ENCODE assay signal across 32 cellular contexts in the genomic region with DNA sequence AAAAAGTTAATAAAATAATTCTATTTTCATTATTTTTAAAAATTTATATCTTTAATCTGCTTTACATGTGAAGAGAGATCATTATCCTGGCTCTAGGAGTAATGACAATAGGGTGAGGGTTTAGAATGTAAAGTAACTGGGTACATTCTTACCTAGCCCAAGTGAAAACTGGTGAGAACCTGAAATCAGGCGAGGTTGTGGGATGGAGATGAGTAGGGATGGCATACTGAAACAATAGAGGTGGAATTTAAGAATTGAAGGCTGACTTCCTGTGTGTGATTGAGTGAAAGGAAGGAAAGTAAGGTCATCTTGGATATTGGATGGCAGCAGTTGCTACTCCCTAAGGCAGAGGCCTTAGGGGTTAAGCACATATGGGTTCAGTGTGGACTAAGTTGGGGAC.
"Had no signal": no experiment of that assay in that cellular context is flagged by ENCODE, and none has a peak within 500 bp of the region (broad histone marks: within the 10 kb centered on the region; RNA-seq: fewer than 3 reads in every experiment).

No MANE protein-coding gene starts in this region.

- H3K9me3 Mint-ChIP-seq: dendritic cell treated with granulocyte-macrophage colony-stimulating factor and Interleukin-4, amounts not matched to agents 40 ng/mL and 50 ng/mL, for 4 days; mesothelial cell of epicardium; neural crest cell; type B pancreatic cell had no signal

- H3K4me3 ChIP-seq: colonic mucosa, esophagus muscularis mucosa, gastroesophageal sphincter, heart left ventricle, lower lobe of right lung, mucosa of descending colon, pancreas, smooth muscle cell, stomach, testis, tibial artery had no signal

- ATAC-seq: foreskin keratinocyte; gastroesophageal sphincter; heart left ventricle; left ventricle myocardium superior; lower lobe of right lung; mucosa of descending colon; natural killer cell treated with Interleukin-12 subunit alpha and Interleukin-12 subunit beta and Interleukin-15 and Interleukin-18, amount 100 ng/mL, for 72 hours; pancreas; sciatic nerve; stimulated activated effector memory CD8-positive, alpha-beta T cell treated with anti-CD3 and anti-CD28 coated beads, Interleukin-12 subunit alpha, Interleukin-12 subunit beta, amount 100 ng/mL, for 72 hours had no signal

- DNase-seq: colonic mucosa; effector CD8-positive, alpha-beta T cell; endodermal cell; foreskin keratinocyte; heart left ventricle; hippocampal formation; immature natural killer cell; islet precursor cell; left ventricle myocardium superior; lower lobe of right lung; mucosa of descending colon; naive B cell; pancreas; stimulated activated CD4-positive, alpha-beta T cell treated with anti-CD3 and anti-CD28 coated beads, Interleukin-12 subunit alpha, Interleukin-12 subunit beta, amount 100 ng/mL, for 4 hours; stimulated activated CD4-positive, alpha-beta T cell treated with anti-CD3 and anti-CD28 coated beads, Interleukin-1b, Interleukin-23, amount 100 ng/mL, for 48 hours; stimulated activated CD4-positive, alpha-beta T cell treated with anti-CD3 and anti-CD28 coated beads, Interleukin-4, amount 100 ng/mL, for 1 hour; stimulated activated naive CD4-positive, alpha-beta T cell treated with Interleukin-2 at 50 U/mL for 16 hours; stomach; testis; tibial artery had no signal

- H3K4me1 Mint-ChIP-seq: immature natural killer cell; mesothelial cell of epicardium; naive B cell; neural crest cell; stimulated activated effector memory CD8-positive, alpha-beta T cell treated with anti-CD3 and anti-CD28 coated beads, Interleukin-12 subunit alpha, Interleukin-12 subunit beta, amount 100 ng/mL, for 72 hours had no signal

- H3K27me3 ChIP-seq: colonic mucosa, esophagus muscularis mucosa, foreskin keratinocyte, gastroesophageal sphincter, heart left ventricle, neutrophil, pancreas, stomach, testis, tibial artery had no signal

- H3K36me3 Mint-ChIP-seq: immature natural killer cell; mesothelial cell of epicardium; naive B cell; natural killer cell treated with Interleukin-12 subunit alpha and Interleukin-12 subunit beta and Interleukin-15 and Interleukin-18, amount 100 ng/mL, for 72 hours; stimulated activated effector memory CD8-positive, alpha-beta T cell treated with anti-CD3 and anti-CD28 coated beads, Interleukin-12 subunit alpha, Interleukin-12 subunit beta, amount 100 ng/mL, for 72 hours; type B pancreatic cell had no signal

- H3K27ac Mint-ChIP-seq: dendritic cell treated with granulocyte-macrophage colony-stimulating factor and Interleukin-4, amounts not matched to agents 40 ng/mL and 50 ng/mL, for 4 days; endodermal cell; immature natural killer cell; mesothelial cell of epicardium; naive B cell; natural killer cell treated with Interleukin-12 subunit alpha and Interleukin-12 subunit beta and Interleukin-15 and Interleukin-18, amount 100 ng/mL, for 72 hours; progenitor cell of endocrine pancreas; stimulated activated effector memory CD8-positive, alpha-beta T cell treated with anti-CD3 and anti-CD28 coated beads, Interleukin-12 subunit alpha, Interleukin-12 subunit beta, amount 100 ng/mL, for 72 hours; type B pancreatic cell had no signal

- H3K36me3 ChIP-seq: colonic mucosa, esophagus muscularis mucosa, gastroesophageal sphincter, heart left ventricle, lower lobe of right lung, neutrophil, pancreas, stomach, tibial artery had no signal

- H3K4me3 Mint-ChIP-seq: dendritic cell treated with granulocyte-macrophage colony-stimulating factor and Interleukin-4, amounts not matched to agents 40 ng/mL and 50 ng/mL, for 4 days; endodermal cell; immature natural killer cell; mesothelial cell of epicardium; naive B cell; natural killer cell treated with Interleukin-12 subunit alpha and Interleukin-12 subunit beta and Interleukin-15 and Interleukin-18, amount 100 ng/mL, for 72 hours; neural crest cell; stimulated activated effector memory CD8-positive, alpha-beta T cell treated with anti-CD3 and anti-CD28 coated beads, Interleukin-12 subunit alpha, Interleukin-12 subunit beta, amount 100 ng/mL, for 72 hours; type B pancreatic cell had no signal

- H3K27me3 Mint-ChIP-seq: dendritic cell treated with granulocyte-macrophage colony-stimulating factor and Interleukin-4, amounts not matched to agents 40 ng/mL and 50 ng/mL, for 4 days; naive B cell; progenitor cell of endocrine pancreas; type B pancreatic cell had no signal
